ENCODE assay signal across 13 cellular contexts in the genomic region with DNA sequence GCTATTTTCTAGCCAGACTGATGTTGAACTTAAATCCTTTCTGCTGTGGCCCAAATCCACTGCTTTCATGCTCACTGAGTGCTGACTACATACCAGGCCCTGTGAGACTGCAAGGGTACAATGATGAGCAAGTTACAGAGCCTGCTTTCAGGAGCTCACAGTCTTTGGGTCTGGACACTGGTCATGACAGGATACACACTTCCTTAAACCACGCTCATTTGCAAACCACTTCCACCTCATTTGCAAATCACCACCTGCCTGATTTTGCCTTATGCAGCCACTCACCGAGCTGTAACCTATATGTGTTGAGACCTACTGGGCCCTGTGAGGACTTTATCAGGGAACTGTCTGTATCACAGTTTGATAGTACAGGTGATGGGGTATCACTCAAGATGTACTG. TPM values are rescaled to one million over a fixed set of nuclear protein-coding genes. Genes with fewer than 3 reads are reported as not detected.
DNase-seq lines count a peak whose midpoint lies in the region; ATAC-seq and TF ChIP-seq lines count a peak whose summit lies in the region.
"Had no signal": no experiment of that assay in that cellular context is flagged by ENCODE, and none has a peak within 500 bp of the region (broad histone marks: within the 10 kb centered on the region; RNA-seq: fewer than 3 reads in every experiment).

No MANE protein-coding gene starts in this region.

- H3K27me3 ChIP-seq in brain microvascular endothelial cell (replicated peaks): no peaks in the 10 kb centered on the region

- H3K27me3 Mint-ChIP-seq in T-helper 17 cell: peaks cover 16% of the 10 kb centered on the region

- H3K27ac Mint-ChIP-seq in T-helper 17 cell: no peak overlapping the region

- no peak overlapping the region for H3K4me3 ChIP-seq in brain microvascular endothelial cell (ENCODE audit: low read depth, low read length)

- H3K36me3 ChIP-seq in brain microvascular endothelial cell (replicated peaks): peaks cover 94% of the 10 kb centered on the region

- DNase-seq in NOMO-1 treated with DMSO at 0.1 percent for 48 hours (lab: John Stamatoyannopoulos, UW; ENCODE audit: unreplicated experiment): peak; percentile 62
- no peak for DNase-seq in T-helper 17 cell
- DNase-seq in dedifferentiated amniotic fluid mesenchymal stem cell (ENCODE audit: extremely low spot score): no peak
- DNase-seq in brain microvascular endothelial cell: no peak
- no peak for DNase-seq in DMS79 (lab: John Stamatoyannopoulos, UW)
- DNase-seq: activated CD8-positive, alpha-beta memory T cell treated with anti-CD3 and anti-CD28 coated beads, Interleukin-2, amount 50 U/mL, for 48 hours; NCI-H1417; PC-3; T-helper 9 cell had no signal

- no peak for TF ChIP-seq CTCF in brain microvascular endothelial cell (IDR thresholded peaks at IDR 0.05; ENCODE audit: low read depth, low read length, missing control alignments)

- H3K27ac ChIP-seq in brain microvascular endothelial cell: no peak overlapping the region
- H3K27ac ChIP-seq: C4-2B had no signal

- ATAC-seq in GM18520 (IDR thresholded peaks at IDR 0.05; ENCODE audit: unreplicated experiment) (peak; percentile 70), GM21423 (IDR thresholded peaks at IDR 0.05; ENCODE audit: unreplicated experiment) (peak; percentile 94), HG03045 (IDR thresholded peaks at IDR 0.05; ENCODE audit: unreplicated experiment) (peak; percentile 74), T-helper 17 cell (no peak)
- ATAC-seq: PC-3 had no signal

- no peak overlapping the region for H3K4me3 Mint-ChIP-seq in T-helper 17 cell

- no peaks in the 10 kb centered on the region for H3K4me1 Mint-ChIP-seq in T-helper 17 cell

- in situ Hi-C loops in brain microvascular endothelial cell (cut with HindIII; ENCODE audit: low pct_ligation_motif_present, low sequenced_read_pairs): no loop called here

- no peaks in the 10 kb centered on the region for H3K9me3 ChIP-seq in T-helper 17 cell (ENCODE audit: control insufficient read depth, low read length, poor library complexity, severe bottlenecking)

- no peaks in the 10 kb centered on the region for H3K36me3 Mint-ChIP-seq in T-helper 17 cell (ENCODE audit: low read depth)

RNA-seq across cellular contexts. Expression of a gene that starts 50.2 kb away (rescaled TPM):
- 10 to 100 TPM; 14.1 to 15.4 TPM for total RNA-seq in T-helper 17 cell

RNA-seq across cellular contexts. Expression of a gene that starts 51.4 kb away (rescaled TPM):
- total RNA-seq in T-helper 17 cell: 10 to 100 TPM in 1 of 2 donors, 1 to 10 TPM in 1; 1.1 to 17.4 TPM
